In genomic region chr1:15848929-15849774, GRCh38 we compare ENCODE assay signal across 1 cellular context.
TF ChIP-seq lines count a peak whose summit lies in the region.

No MANE protein-coding gene starts in this region.

TF ChIP-seq in HepG2, 621 proteins besides CTCF, POLR2A, EP300 and RAD21 (continued from another document and continues in another):
- TF ChIP-seq ZBED4 (CRISPR knock-in tag; IDR thresholded peaks at IDR 0.05; ENCODE audit: borderline replicate concordance) (no peak), NR2C2 (CRISPR knock-in tag; IDR thresholded peaks at IDR 0.05; ENCODE audit: borderline replicate concordance) (peak; percentile 18; the same call in 1 of the 2 replicates), ZNF782 (CRISPR knock-in tag; IDR thresholded peaks at IDR 0.05; ENCODE audit: borderline replicate concordance) (peak; percentile 33; the same call in 1 of the 2 replicates), MTA1 (CRISPR knock-in tag; IDR thresholded peaks at IDR 0.05; ENCODE audit: borderline replicate concordance) (peak; percentile 70; the same call in 1 of the 2 replicates), DR1 (CRISPR knock-in tag; IDR thresholded peaks at IDR 0.05) (peak; percentile 57; the same call in 1 of the 2 replicates), FOXK1 (CRISPR knock-in tag; IDR thresholded peaks at IDR 0.05; ENCODE audit: borderline replicate concordance, low read depth) (peak; percentile 45; the same call in 1 of the 2 replicates), SALL2 (CRISPR knock-in tag; IDR thresholded peaks at IDR 0.05) (peak; percentile 76), GATA4 (IDR thresholded peaks at IDR 0.05; ENCODE audit: borderline replicate concordance, low read depth) (no peak), ZNF605 (CRISPR knock-in tag; IDR thresholded peaks at IDR 0.05) (peak; percentile 37), YY1 (IDR thresholded peaks at IDR 0.05; ENCODE audit: insufficient read depth, insufficient replicate concordance, low read depth, low read length) (peak; percentile 79), ZNF792 (CRISPR knock-in tag; IDR thresholded peaks at IDR 0.05) (no peak), STAG1 (CRISPR knock-in tag; IDR thresholded peaks at IDR 0.05) (no peak), SP140L (CRISPR knock-in tag; IDR thresholded peaks at IDR 0.05; ENCODE audit: borderline replicate concordance) (no peak), SP5 (CRISPR knock-in tag; IDR thresholded peaks at IDR 0.05; ENCODE audit: borderline replicate concordance, low read depth) (peak; percentile 76), REXO4 (CRISPR knock-in tag; IDR thresholded peaks at IDR 0.05; ENCODE audit: borderline replicate concordance) (no peak), ZNF354B (CRISPR knock-in tag; IDR thresholded peaks at IDR 0.05) (0 out of 2 replicates have a peak, but pooled peaks have one; percentile 44), HIVEP1 (CRISPR knock-in tag; IDR thresholded peaks at IDR 0.05) (peak; percentile 97), NCOA5 (CRISPR knock-in tag; IDR thresholded peaks at IDR 0.05) (no peak), TARDBP (CRISPR knock-in tag; IDR thresholded peaks at IDR 0.05) (peak; percentile 64; the same call in 1 of the 2 replicates), PCBP1 (IDR thresholded peaks at IDR 0.05; ENCODE audit: borderline replicate concordance, low read depth, low read length) (0 out of 2 replicates have a peak, but pooled peaks have one; percentile 5), ASH2L (IDR thresholded peaks at IDR 0.05; ENCODE audit: insufficient read length, low read depth, low read length) (no peak), ZBTB25 (CRISPR knock-in tag; IDR thresholded peaks at IDR 0.05) (no peak), ZNF138 (CRISPR knock-in tag; IDR thresholded peaks at IDR 0.05; ENCODE audit: low read depth) (no peak), CEBPG (CRISPR knock-in tag; IDR thresholded peaks at IDR 0.05) (no peak), ZNF788 (CRISPR knock-in tag; IDR thresholded peaks at IDR 0.05; ENCODE audit: borderline replicate concordance) (peak; percentile 66; the same call in 1 of the 2 replicates), ZNF30 (CRISPR knock-in tag; IDR thresholded peaks at IDR 0.05) (no peak), ZNF569 (CRISPR knock-in tag; IDR thresholded peaks at IDR 0.05; ENCODE audit: borderline replicate concordance) (no peak), KLF9 (CRISPR knock-in tag; IDR thresholded peaks at IDR 0.05; ENCODE audit: low read depth) (no peak), ZNF276 (CRISPR knock-in tag; IDR thresholded peaks at IDR 0.05; ENCODE audit: low read depth) (no peak), ARNT2 (CRISPR knock-in tag; IDR thresholded peaks at IDR 0.05; ENCODE audit: low read depth) (peak; percentile 69; the same call in 1 of the 2 replicates), ZSCAN31 (CRISPR knock-in tag; IDR thresholded peaks at IDR 0.05; ENCODE audit: low read depth) (peak; percentile 58), TCF7 (IDR thresholded peaks at IDR 0.05; ENCODE audit: low read depth) (no peak), GATAD2A (CRISPR knock-in tag; IDR thresholded peaks at IDR 0.05) (peak; percentile 51; the same call in 1 of the 2 replicates), SRY (CRISPR knock-in tag; IDR thresholded peaks at IDR 0.05) (peak; percentile 56; the same call in 1 of the 2 replicates), CSRNP2 (CRISPR knock-in tag; conservative IDR thresholded peaks at IDR 0.05; ENCODE audit: low read depth) (no peak), ZNF556 (CRISPR knock-in tag; IDR thresholded peaks at IDR 0.05; ENCODE audit: borderline replicate concordance) (0 out of 2 replicates have a peak, but pooled peaks have one; percentile 42), ZNF766 (CRISPR knock-in tag; IDR thresholded peaks at IDR 0.05; ENCODE audit: borderline replicate concordance) (no peak)
- TF ChIP-seq, protein P1, sequence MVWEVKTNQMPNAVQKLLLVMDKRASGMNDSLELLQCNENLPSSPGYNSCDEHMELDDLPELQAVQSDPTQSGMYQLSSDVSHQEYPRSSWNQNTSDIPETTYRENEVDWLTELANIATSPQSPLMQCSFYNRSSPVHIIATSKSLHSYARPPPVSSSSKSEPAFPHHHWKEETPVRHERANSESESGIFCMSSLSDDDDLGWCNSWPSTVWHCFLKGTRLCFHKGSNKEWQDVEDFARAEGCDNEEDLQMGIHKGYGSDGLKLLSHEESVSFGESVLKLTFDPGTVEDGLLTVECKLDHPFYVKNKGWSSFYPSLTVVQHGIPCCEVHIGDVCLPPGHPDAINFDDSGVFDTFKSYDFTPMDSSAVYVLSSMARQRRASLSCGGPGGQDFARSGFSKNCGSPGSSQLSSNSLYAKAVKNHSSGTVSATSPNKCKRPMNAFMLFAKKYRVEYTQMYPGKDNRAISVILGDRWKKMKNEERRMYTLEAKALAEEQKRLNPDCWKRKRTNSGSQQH (CRISPR knock-in tag; IDR thresholded peaks at IDR 0.05; ENCODE audit: low read depth) = no peak; the same call in 1 of the 2 replicates
- TF ChIP-seq, protein P2, sequence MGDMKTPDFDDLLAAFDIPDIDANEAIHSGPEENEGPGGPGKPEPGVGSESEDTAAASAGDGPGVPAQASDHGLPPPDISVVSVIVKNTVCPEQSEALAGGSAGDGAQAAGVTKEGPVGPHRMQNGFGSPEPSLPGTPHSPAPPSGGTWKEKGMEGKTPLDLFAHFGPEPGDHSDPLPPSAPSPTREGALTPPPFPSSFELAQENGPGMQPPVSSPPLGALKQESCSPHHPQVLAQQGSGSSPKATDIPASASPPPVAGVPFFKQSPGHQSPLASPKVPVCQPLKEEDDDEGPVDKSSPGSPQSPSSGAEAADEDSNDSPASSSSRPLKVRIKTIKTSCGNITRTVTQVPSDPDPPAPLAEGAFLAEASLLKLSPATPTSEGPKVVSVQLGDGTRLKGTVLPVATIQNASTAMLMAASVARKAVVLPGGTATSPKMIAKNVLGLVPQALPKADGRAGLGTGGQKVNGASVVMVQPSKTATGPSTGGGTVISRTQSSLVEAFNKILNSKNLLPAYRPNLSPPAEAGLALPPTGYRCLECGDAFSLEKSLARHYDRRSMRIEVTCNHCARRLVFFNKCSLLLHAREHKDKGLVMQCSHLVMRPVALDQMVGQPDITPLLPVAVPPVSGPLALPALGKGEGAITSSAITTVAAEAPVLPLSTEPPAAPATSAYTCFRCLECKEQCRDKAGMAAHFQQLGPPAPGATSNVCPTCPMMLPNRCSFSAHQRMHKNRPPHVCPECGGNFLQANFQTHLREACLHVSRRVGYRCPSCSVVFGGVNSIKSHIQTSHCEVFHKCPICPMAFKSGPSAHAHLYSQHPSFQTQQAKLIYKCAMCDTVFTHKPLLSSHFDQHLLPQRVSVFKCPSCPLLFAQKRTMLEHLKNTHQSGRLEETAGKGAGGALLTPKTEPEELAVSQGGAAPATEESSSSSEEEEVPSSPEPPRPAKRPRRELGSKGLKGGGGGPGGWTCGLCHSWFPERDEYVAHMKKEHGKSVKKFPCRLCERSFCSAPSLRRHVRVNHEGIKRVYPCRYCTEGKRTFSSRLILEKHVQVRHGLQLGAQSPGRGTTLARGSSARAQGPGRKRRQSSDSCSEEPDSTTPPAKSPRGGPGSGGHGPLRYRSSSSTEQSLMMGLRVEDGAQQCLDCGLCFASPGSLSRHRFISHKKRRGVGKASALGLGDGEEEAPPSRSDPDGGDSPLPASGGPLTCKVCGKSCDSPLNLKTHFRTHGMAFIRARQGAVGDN (CRISPR knock-in tag; IDR thresholded peaks at IDR 0.05) = peak; percentile 88
- TF ChIP-seq, protein P3, sequence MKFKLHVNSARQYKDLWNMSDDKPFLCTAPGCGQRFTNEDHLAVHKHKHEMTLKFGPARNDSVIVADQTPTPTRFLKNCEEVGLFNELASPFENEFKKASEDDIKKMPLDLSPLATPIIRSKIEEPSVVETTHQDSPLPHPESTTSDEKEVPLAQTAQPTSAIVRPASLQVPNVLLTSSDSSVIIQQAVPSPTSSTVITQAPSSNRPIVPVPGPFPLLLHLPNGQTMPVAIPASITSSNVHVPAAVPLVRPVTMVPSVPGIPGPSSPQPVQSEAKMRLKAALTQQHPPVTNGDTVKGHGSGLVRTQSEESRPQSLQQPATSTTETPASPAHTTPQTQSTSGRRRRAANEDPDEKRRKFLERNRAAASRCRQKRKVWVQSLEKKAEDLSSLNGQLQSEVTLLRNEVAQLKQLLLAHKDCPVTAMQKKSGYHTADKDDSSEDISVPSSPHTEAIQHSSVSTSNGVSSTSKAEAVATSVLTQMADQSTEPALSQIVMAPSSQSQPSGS (CRISPR knock-in tag; IDR thresholded peaks at IDR 0.05) = no peak
- TF ChIP-seq, protein P4, sequence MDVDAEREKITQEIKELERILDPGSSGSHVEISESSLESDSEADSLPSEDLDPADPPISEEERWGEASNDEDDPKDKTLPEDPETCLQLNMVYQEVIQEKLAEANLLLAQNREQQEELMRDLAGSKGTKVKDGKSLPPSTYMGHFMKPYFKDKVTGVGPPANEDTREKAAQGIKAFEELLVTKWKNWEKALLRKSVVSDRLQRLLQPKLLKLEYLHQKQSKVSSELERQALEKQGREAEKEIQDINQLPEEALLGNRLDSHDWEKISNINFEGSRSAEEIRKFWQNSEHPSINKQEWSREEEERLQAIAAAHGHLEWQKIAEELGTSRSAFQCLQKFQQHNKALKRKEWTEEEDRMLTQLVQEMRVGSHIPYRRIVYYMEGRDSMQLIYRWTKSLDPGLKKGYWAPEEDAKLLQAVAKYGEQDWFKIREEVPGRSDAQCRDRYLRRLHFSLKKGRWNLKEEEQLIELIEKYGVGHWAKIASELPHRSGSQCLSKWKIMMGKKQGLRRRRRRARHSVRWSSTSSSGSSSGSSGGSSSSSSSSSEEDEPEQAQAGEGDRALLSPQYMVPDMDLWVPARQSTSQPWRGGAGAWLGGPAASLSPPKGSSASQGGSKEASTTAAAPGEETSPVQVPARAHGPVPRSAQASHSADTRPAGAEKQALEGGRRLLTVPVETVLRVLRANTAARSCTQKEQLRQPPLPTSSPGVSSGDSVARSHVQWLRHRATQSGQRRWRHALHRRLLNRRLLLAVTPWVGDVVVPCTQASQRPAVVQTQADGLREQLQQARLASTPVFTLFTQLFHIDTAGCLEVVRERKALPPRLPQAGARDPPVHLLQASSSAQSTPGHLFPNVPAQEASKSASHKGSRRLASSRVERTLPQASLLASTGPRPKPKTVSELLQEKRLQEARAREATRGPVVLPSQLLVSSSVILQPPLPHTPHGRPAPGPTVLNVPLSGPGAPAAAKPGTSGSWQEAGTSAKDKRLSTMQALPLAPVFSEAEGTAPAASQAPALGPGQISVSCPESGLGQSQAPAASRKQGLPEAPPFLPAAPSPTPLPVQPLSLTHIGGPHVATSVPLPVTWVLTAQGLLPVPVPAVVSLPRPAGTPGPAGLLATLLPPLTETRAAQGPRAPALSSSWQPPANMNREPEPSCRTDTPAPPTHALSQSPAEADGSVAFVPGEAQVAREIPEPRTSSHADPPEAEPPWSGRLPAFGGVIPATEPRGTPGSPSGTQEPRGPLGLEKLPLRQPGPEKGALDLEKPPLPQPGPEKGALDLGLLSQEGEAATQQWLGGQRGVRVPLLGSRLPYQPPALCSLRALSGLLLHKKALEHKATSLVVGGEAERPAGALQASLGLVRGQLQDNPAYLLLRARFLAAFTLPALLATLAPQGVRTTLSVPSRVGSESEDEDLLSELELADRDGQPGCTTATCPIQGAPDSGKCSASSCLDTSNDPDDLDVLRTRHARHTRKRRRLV (CRISPR knock-in tag; IDR thresholded peaks at IDR 0.05) = 0 out of 2 replicates have a peak, but pooled peaks have one; percentile 35
